Comparison of ENCODE assay signal across 19 cellular contexts in genomic region chr3:115154611-115155010, GRCh38.
"Had no signal": no experiment of that assay in that cellular context is flagged by ENCODE, and none has a peak within 500 bp of the region (broad histone marks: within the 10 kb centered on the region; RNA-seq: fewer than 3 reads in every experiment).

No MANE protein-coding gene starts in this region.

- ATAC-seq: Panc1 had no signal

- DNase-seq: Karpas-422, KG1, MM.1S, NCI-H1092 treated with DMSO at 0.1 percent for 48 hours, NCI-H1436, NCI-H187, NCI-H2029, NCI-H2081 treated with DMSO at 0.1 percent for 48 hours, NCI-H2171, NCI-H226, NCI-H446, NCI-H510A, NCI-H524 treated with DMSO at 0.1 percent for 48 hours, NCI-H69, NCI-H774, SHP77 had no signal

- H3K27ac ChIP-seq: HL-60, RWPE1 had no signal
